19 cellular contexts compared by ENCODE assay signal in the genomic region with DNA sequence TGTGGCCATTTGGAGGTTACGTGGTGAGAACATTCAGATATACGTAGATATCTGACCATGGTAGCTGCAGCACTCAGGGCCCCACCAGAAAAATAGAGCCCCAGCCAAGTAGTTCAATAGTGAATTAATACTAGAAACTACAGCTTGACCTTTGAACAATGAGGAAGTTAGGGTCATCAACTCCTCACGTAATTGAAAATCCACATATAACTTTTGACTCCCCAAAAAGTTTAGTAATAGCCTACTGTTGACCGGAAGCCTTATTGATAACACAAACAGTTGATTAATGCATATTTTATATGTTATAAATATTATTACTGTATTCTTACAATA.
DNase-seq lines count a peak whose midpoint lies in the region; ATAC-seq, FAIRE-seq and TF ChIP-seq lines count a peak whose summit lies in the region.
"Had no signal": no experiment of that assay in that cellular context is flagged by ENCODE, and none has a peak within 500 bp of the region (broad histone marks: within the 10 kb centered on the region; RNA-seq: fewer than 3 reads in every experiment).

No MANE protein-coding gene starts in this region.

- H2AFZ ChIP-seq in HCT116 (ENCODE audit: low read depth, low read length, poor library complexity, severe bottlenecking) (peak overlapping the region; percentile 77), astrocyte (ENCODE audit: low read depth, low read length) (no peak overlapping the region)
- H2AFZ ChIP-seq: neural progenitor cell had no signal

- DNase-seq in HCT116 (ENCODE audit: low read depth, low spot score) (no peak), astrocyte (ENCODE audit: low read depth) (no peak), lower lobe of right lung (no peak), suprapubic skin (ENCODE audit: low spot score in 2 of 2) (no peak), NCI-H1436 (lab: John Stamatoyannopoulos, UW) (no peak), MG63 (no peak), substantia nigra (lab: John Stamatoyannopoulos, UW) (no peak)
- DNase-seq: activated CD4-positive, alpha-beta T cell treated with anti-CD3 and anti-CD28 coated beads for 1 hour; activated CD8-positive, alpha-beta memory T cell treated with anti-CD3 and anti-CD28 coated beads, Interleukin-2, amount 10 ng/mL, durations not matched to agents 7 days and 5 days; hippocampal formation; kidney; NCI-H1105 treated with DMSO at 0.1 percent for 48 hours; OCI-M1 had no signal

- no peaks in the 10 kb centered on the region for H3K27me3 Mint-ChIP-seq in astrocyte (ENCODE audit: low read depth, unreplicated experiment)
- H3K27me3 Mint-ChIP-seq: B cell had no signal

- H3K4me2 ChIP-seq in HCT116 (ENCODE audit: low read length), result peak overlapping the region; percentile 81
- peak overlapping the region; percentile 73 for H3K4me2 ChIP-seq in astrocyte (ENCODE audit: low read length)
- H3K4me2 ChIP-seq: neural progenitor cell had no signal

- no peaks in the 10 kb centered on the region for H3K36me3 Mint-ChIP-seq in astrocyte (ENCODE audit: low read depth, unreplicated experiment)
- H3K36me3 Mint-ChIP-seq: activated CD8-positive, alpha-beta memory T cell treated with anti-CD3 and anti-CD28 coated beads, Interleukin-2, amount 10 ng/mL, durations not matched to agents 7 days and 5 days; neural progenitor cell had no signal

- TF ChIP-seq EP300 in suprapubic skin (IDR thresholded peaks at IDR 0.05), result no peak

- intact Hi-C loops in HCT116 (cut with micrococcal nuclease) (no loop called here), lower lobe of right lung (cut with DNase I) (no loop called here)

- TF ChIP-seq CTCF in HCT116 (IDR thresholded peaks at IDR 0.05 in 2 of 3, conservative IDR thresholded peaks at IDR 0.05 in 1 of 3; ENCODE audit: borderline replicate concordance in 1 of 3, insufficient read depth in 1 of 3, low read depth in 2 of 3, low read length in 2 of 3), result no peak
- TF ChIP-seq CTCF in astrocyte (IDR thresholded peaks at IDR 0.05; ENCODE audit: insufficient read depth, low read depth, low read length), result no peak
- TF ChIP-seq CTCF in lower lobe of right lung (IDR thresholded peaks at IDR 0.05), result no peak
- TF ChIP-seq CTCF in suprapubic skin (IDR thresholded peaks at IDR 0.05), result no peak

- no peak for FAIRE-seq in astrocyte (lab: Jason Lieb, UNC)
- FAIRE-seq: kidney had no signal

- H3K4me1 ChIP-seq in HCT116 (ENCODE audit: control insufficient read depth in 1 of 2, insufficient read depth in 2 of 2, low read length in 2 of 2) (peaks cover 44 to 47% of the 10 kb centered on the region in 2 experiments), astrocyte (ENCODE audit: insufficient read depth, low read length) (peaks cover 29% of the 10 kb centered on the region), lower lobe of right lung (peaks cover 22% of the 10 kb centered on the region), suprapubic skin (peaks cover 29% of the 10 kb centered on the region)
- H3K4me1 ChIP-seq: neural progenitor cell, uterus had no signal

- RAD21 ChIA-PET in HCT116 (lab: Charles Lee; ENCODE audit: low non-redundant PET in 1 of 2, low total read pairs in 2 of 2, uncharacterized antibody in 2 of 2, unreplicated experiment in 2 of 2), result no interaction called here

- TF ChIP-seq RAD21 in HCT116 (IDR thresholded peaks at IDR 0.05; ENCODE audit: low read depth), result no peak

- H3K27ac ChIP-seq in HCT116 (ENCODE audit: low read depth, low read length) (peak overlapping the region; percentile 92), astrocyte (ENCODE audit: low read depth, low read length) (peak overlapping the region; percentile 94), lower lobe of right lung (peak overlapping the region; percentile 61), suprapubic skin (peak overlapping the region; percentile 86), substantia nigra (ENCODE audit: low read depth, low read length, poor library complexity, severe bottlenecking) (no peak overlapping the region)
- H3K27ac ChIP-seq: neural progenitor cell had no signal

- H3K27me3 ChIP-seq in HCT116 (ENCODE audit: insufficient read depth, low read length) (no peaks in the 10 kb centered on the region), astrocyte (ENCODE audit: insufficient read depth, low read length) (no peaks in the 10 kb centered on the region), lower lobe of right lung (ENCODE audit: low read depth) (no peaks in the 10 kb centered on the region), suprapubic skin (no peaks in the 10 kb centered on the region), MG63 (no peaks in the 10 kb centered on the region)
- H3K27me3 ChIP-seq: neural progenitor cell, uterus had no signal

- 76% methylated on average over 4 of the region's 4 CpGs for WGBS in suprapubic skin

- no TSS peak for BruUV-seq in HCT116 (replicated peaks; lab: Mats Ljungman, UMichigan)

- POLR2A ChIA-PET in HCT116 (lab: Charles Lee), result interaction anchor here (1.0 to 2.0 kb wide), 3 partner anchors 10 to 168 kb away, joined by 3 to 6 read pairs (median 4); partner anchors contain the start of gene RRBP1

- H3K4me3 Mint-ChIP-seq in astrocyte (ENCODE audit: unreplicated experiment), result no peak overlapping the region
- H3K4me3 Mint-ChIP-seq: activated CD8-positive, alpha-beta memory T cell treated with anti-CD3 and anti-CD28 coated beads, Interleukin-2, amount 10 ng/mL, durations not matched to agents 7 days and 5 days; B cell; neural progenitor cell; stimulated activated naive CD8-positive, alpha-beta T cell treated with anti-CD3 and anti-CD28 coated beads, Interleukin-15, Interleukin-2, amounts not matched to agents 100 ng/mL and 50 ng/mL, for 24 hours; T-helper 2 cell treated with Interferon-gamma antibody and Interleukin-4, amounts not matched to agents 5 μg/mL and 100 μg/mL, for 36 hours had no signal

- no peaks in the 10 kb centered on the region for H3K9me2 ChIP-seq in HCT116 (ENCODE audit: insufficient read depth)

- no peak for TF ChIP-seq POLR2A in HCT116 (IDR thresholded peaks at IDR 0.05; ENCODE audit: borderline replicate concordance, extremely low read depth, insufficient read depth, insufficient read length)
- no peak for TF ChIP-seq POLR2A in suprapubic skin (IDR thresholded peaks at IDR 0.05)

- H4K20me1 ChIP-seq in HCT116 (ENCODE audit: insufficient read depth), result no peaks in the 10 kb centered on the region
- no peaks in the 10 kb centered on the region for H4K20me1 ChIP-seq in astrocyte (ENCODE audit: insufficient read depth, low read length)

- H3K36me3 ChIP-seq in HCT116 (ENCODE audit: control insufficient read depth in 1 of 2, insufficient read depth in 2 of 2, low read length in 2 of 2) (no peaks in the 10 kb centered on the region), astrocyte (ENCODE audit: insufficient read depth, low read length) (no peaks in the 10 kb centered on the region), lower lobe of right lung (no peaks in the 10 kb centered on the region), suprapubic skin (no peaks in the 10 kb centered on the region), MG63 (no peaks in the 10 kb centered on the region)
- H3K36me3 ChIP-seq: neural progenitor cell, uterus had no signal

- 0 out of 4 replicates have a peak overlapping the region, but pooled peaks of 1 of the 2 experiments have one; percentile 45 for H3K4me3 ChIP-seq in HCT116 (replicated peaks in 1 of 2; ENCODE audit: low read depth in 1 of 2, low read length in 2 of 2)
- H3K4me3 ChIP-seq in astrocyte (ENCODE audit: insufficient read depth, low read depth, low read length), result no peak overlapping the region
- H3K4me3 ChIP-seq in lower lobe of right lung, result no peak overlapping the region
- H3K4me3 ChIP-seq in suprapubic skin, result no peak overlapping the region
- H3K4me3 ChIP-seq in MG63, result no peak overlapping the region
- H3K4me3 ChIP-seq: neural progenitor cell, uterus had no signal

- H3K4me1 Mint-ChIP-seq in astrocyte (ENCODE audit: low read depth, unreplicated experiment), result peaks cover 21% of the 10 kb centered on the region
- H3K4me1 Mint-ChIP-seq: neural progenitor cell had no signal

- H3K9ac ChIP-seq in HCT116 (ENCODE audit: low read length) (peak overlapping the region; percentile 57), astrocyte (ENCODE audit: low read length) (no peak overlapping the region)
- H3K9ac ChIP-seq: neural progenitor cell had no signal

- peaks cover 11% of the 10 kb centered on the region for H3K9me3 Mint-ChIP-seq in astrocyte (ENCODE audit: unreplicated experiment)
- H3K9me3 Mint-ChIP-seq: activated T-helper 2 cell treated with anti-CD3 and anti-CD28 coated beads, Interferon-gamma antibody, Interleukin-2, Interleukin-4, amounts not matched to agents 10 μg/mL and 5 μg/mL and 100 μg/mL, durations not matched to agents 14 hours and 24 hours and 36 hours; neural progenitor cell; stimulated activated naive CD8-positive, alpha-beta T cell treated with anti-CD3 and anti-CD28 coated beads, Interleukin-15, Interleukin-2, amounts not matched to agents 100 ng/mL and 50 ng/mL, for 24 hours; T-helper 2 cell treated with Interferon-gamma antibody and Interleukin-4, amounts not matched to agents 5 μg/mL and 100 μg/mL, for 36 hours had no signal

- ATAC-seq in HCT116 (no peak), lower lobe of right lung (no peak)
- ATAC-seq: activated CD8-positive, alpha-beta memory T cell treated with anti-CD3 and anti-CD28 coated beads, Interleukin-2, amount 10 ng/mL, durations not matched to agents 7 days and 5 days had no signal

- H3K27ac Mint-ChIP-seq in astrocyte (ENCODE audit: unreplicated experiment), result peak overlapping the region; percentile 84
- H3K27ac Mint-ChIP-seq: activated CD8-positive, alpha-beta memory T cell treated with anti-CD3 and anti-CD28 coated beads, Interleukin-2, amount 10 ng/mL, durations not matched to agents 7 days and 5 days; activated T-helper 2 cell treated with anti-CD3 and anti-CD28 coated beads, Interferon-gamma antibody, Interleukin-2, Interleukin-4, amounts not matched to agents 10 μg/mL and 5 μg/mL and 100 μg/mL, durations not matched to agents 14 hours and 24 hours and 36 hours; neural progenitor cell; stimulated activated naive CD8-positive, alpha-beta T cell treated with anti-CD3 and anti-CD28 coated beads, Interleukin-15, Interleukin-2, amounts not matched to agents 100 ng/mL and 50 ng/mL, for 24 hours; T-helper 2 cell treated with Interferon-gamma antibody and Interleukin-4, amounts not matched to agents 5 μg/mL and 100 μg/mL, for 36 hours had no signal

- H3K79me2 ChIP-seq in HCT116 (ENCODE audit: insufficient read depth, low read length) (no peaks in the 10 kb centered on the region), astrocyte (ENCODE audit: insufficient read depth, low read length) (no peaks in the 10 kb centered on the region)

- H3K9me3 ChIP-seq in HCT116 (ENCODE audit: control insufficient read depth in 1 of 2, insufficient read depth in 1 of 2, low read depth in 1 of 2, low read length in 2 of 2) (no peaks in the 10 kb centered on the region), astrocyte (ENCODE audit: insufficient read depth, low read depth, low read length) (no peaks in the 10 kb centered on the region), lower lobe of right lung (no peaks in the 10 kb centered on the region), suprapubic skin (no peaks in the 10 kb centered on the region), MG63 (no peaks in the 10 kb centered on the region)
- H3K9me3 ChIP-seq: uterus had no signal

- CTCF ChIA-PET in HCT116 (lab: Charles Lee), result interaction anchor here (2.1 kb wide), 1 partner anchor 168 kb away, joined by 8 read pairs; the partner anchor contains the start of gene RRBP1

TF ChIP-seq in HCT116, 20 proteins besides CTCF, POLR2A, EP300 and RAD21 (continues in another document):
- no peak for TF ChIP-seq SRF (IDR thresholded peaks at IDR 0.05; ENCODE audit: low read depth)
